8 cellular contexts compared by ENCODE assay signal in genomic region chr12:7959278-7960063, GRCh38. TPM values are rescaled to one million over a fixed set of nuclear protein-coding genes. Genes with fewer than 3 reads are reported as not detected.
DNase-seq lines count a peak whose midpoint lies in the region; ATAC-seq and TF ChIP-seq lines count a peak whose summit lies in the region.

No MANE protein-coding gene starts in this region.

- TF ChIP-seq CTCF in fibroblast of mammary gland (conservative IDR thresholded peaks at IDR 0.05; ENCODE audit: control insufficient read depth, insufficient read depth, low read depth, low read length): no peak

- DNase-seq in GM19238 (ENCODE audit: insufficient read length, low spot score) (peak; percentile 23), fibroblast of mammary gland (ENCODE audit: low read depth) (peak; percentile 16), NCI-H2107 treated with DMSO at 0.1 percent for 48 hours (lab: John Stamatoyannopoulos, UW; ENCODE audit: unreplicated experiment) (no peak), NCI-H748 treated with DMSO at 0.1 percent for 48 hours (lab: John Stamatoyannopoulos, UW) (no peak)
- peak; percentile 94 for DNase-seq in Jurkat, Clone E6-1 (ENCODE audit: low read depth, low spot score)
- DNase-seq in activated CD4-positive, alpha-beta T cell treated with anti-CD3 and anti-CD28 coated beads, Interleukin-2, amount 50 U/mL, for 24 hours (ENCODE audit: low read depth in 1 of 2, low spot score in 1 of 2): peak; percentile 4 to 55
- DNase-seq in stimulated activated CD4-positive, alpha-beta T cell treated with anti-CD3 and anti-CD28 coated beads, Interleukin-4, amount 100 ng/mL, for 24 hours: peak; percentile 41

- no peak for ATAC-seq in HG02973 (IDR thresholded peaks at IDR 0.05; ENCODE audit: unreplicated experiment)

- peak overlapping the region; percentile 61 for H3K4me3 ChIP-seq in Jurkat, Clone E6-1 (ENCODE audit: low read length)
- no peak overlapping the region for H3K4me3 ChIP-seq in fibroblast of mammary gland (ENCODE audit: control insufficient read depth, low read depth, low read length)

RNA-seq across cellular contexts. Expression of gene SLC2A3, which starts 23.5 kb away (rescaled TPM):
- 9.5 TPM for polyA plus RNA-seq in Jurkat, Clone E6-1 (2012; ENCODE audit: insufficient read depth, insufficient read length)

Comparison
In these comparisons a context has a peak if more than half of its experiments do, and no peak if none do; other contexts are left out.
1. DNase-seq: peak in GM19238 (single experiment), Jurkat, Clone E6-1 (single experiment), activated CD4-positive, alpha-beta T cell treated with anti-CD3 and anti-CD28 coated beads, Interleukin-2, amount 50 U/mL, for 24 hours (2 of 2), fibroblast of mammary gland (single experiment) and stimulated activated CD4-positive, alpha-beta T cell treated with anti-CD3 and anti-CD28 coated beads, Interleukin-4, amount 100 ng/mL, for 24 hours (single experiment); none in NCI-H2107 treated with DMSO at 0.1 percent for 48 hours (single experiment) and NCI-H748 treated with DMSO at 0.1 percent for 48 hours (single experiment).